ENCODE assay signal across 16 cellular contexts in the genomic region with DNA sequence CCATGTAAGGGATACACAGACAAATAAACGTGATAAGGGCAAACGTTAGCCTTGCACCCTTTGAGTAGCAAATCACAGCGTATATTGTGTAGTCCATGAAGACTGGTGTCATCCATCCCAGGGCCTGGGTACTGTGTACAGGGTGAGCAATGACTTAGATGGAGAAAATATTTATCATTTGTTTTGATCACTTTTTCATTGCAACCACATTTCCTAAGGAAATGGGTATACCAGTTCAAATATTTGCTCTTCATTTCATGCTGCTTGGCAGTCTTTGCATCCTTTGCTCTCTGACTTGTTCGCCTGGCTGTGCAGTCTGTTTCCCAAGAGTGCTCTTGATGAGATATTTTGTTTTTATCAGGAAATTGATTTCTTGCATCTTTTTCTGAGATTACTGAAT.
DNase-seq lines count a peak whose midpoint lies in the region; ATAC-seq and TF ChIP-seq lines count a peak whose summit lies in the region.
"Had no signal": no experiment of that assay in that cellular context is flagged by ENCODE, and none has a peak within 500 bp of the region (broad histone marks: within the 10 kb centered on the region; RNA-seq: fewer than 3 reads in every experiment).

No MANE protein-coding gene starts in this region.

- H3K27me3 ChIP-seq in tibial nerve: no peaks in the 10 kb centered on the region
- H3K27me3 ChIP-seq: BE2C had no signal

- H3K27ac ChIP-seq in tibial nerve: peak overlapping the region in 3 of 4 donors; percentile 17 to 75 (median 45)

- no peak for ATAC-seq in HG03565 (IDR thresholded peaks at IDR 0.05; ENCODE audit: unreplicated experiment)
- no peak for ATAC-seq in GM18868 (IDR thresholded peaks at IDR 0.05; ENCODE audit: unreplicated experiment)

- peak; percentile 8 for DNase-seq in AG08395 (ENCODE audit: low spot score)
- DNase-seq in NCI-H69 (lab: John Stamatoyannopoulos, UW): peak; percentile 59
- DNase-seq in fibroblast of peridontal ligament (ENCODE audit: extremely low read depth): peak; percentile 31
- DNase-seq in tibial nerve (ENCODE audit: low spot score in 2 of 2): no peak
- no peak for DNase-seq in RPMI8226
- DNase-seq: BE2C; Calu3; CD4-positive, alpha-beta memory T cell; DMS79; H9; NCI-H1105 treated with DMSO at 0.1 percent for 48 hours; NCI-H1694 treated with DMSO at 0.1 percent for 48 hours; NCI-H226; NCI-H524 treated with DMSO at 0.1 percent for 48 hours had no signal

- TF ChIP-seq CTCF in tibial nerve (IDR thresholded peaks at IDR 0.05): no peak

- 40 to 54% methylated on average over 4 of the region's 4 CpGs for WGBS in tibial nerve, 2 donors

- no peak overlapping the region for H3K4me3 ChIP-seq in tibial nerve

- TF ChIP-seq EP300 in tibial nerve (IDR thresholded peaks at IDR 0.05): no peak

- no peaks in the 10 kb centered on the region for H3K36me3 ChIP-seq in tibial nerve
- H3K36me3 ChIP-seq: BE2C had no signal

- H3K9me3 ChIP-seq in tibial nerve: no peaks in the 10 kb centered on the region
- H3K9me3 ChIP-seq: BE2C had no signal

- H3K4me1 ChIP-seq in tibial nerve: peaks cover 0 to 40% (median 10%) of the 10 kb centered on the region in 4 donors
- H3K4me1 ChIP-seq: BE2C had no signal

- no peak for TF ChIP-seq POLR2A in tibial nerve (IDR thresholded peaks at IDR 0.05)

Comparison
In these comparisons a context has a peak if more than half of its experiments do, and no peak if none do; other contexts are left out.
1. DNase-seq: peak in AG08395 (single experiment), NCI-H69 (single experiment) and fibroblast of peridontal ligament (single experiment); none in tibial nerve (0 of 2) and RPMI8226 (single experiment).